In the genomic region with DNA sequence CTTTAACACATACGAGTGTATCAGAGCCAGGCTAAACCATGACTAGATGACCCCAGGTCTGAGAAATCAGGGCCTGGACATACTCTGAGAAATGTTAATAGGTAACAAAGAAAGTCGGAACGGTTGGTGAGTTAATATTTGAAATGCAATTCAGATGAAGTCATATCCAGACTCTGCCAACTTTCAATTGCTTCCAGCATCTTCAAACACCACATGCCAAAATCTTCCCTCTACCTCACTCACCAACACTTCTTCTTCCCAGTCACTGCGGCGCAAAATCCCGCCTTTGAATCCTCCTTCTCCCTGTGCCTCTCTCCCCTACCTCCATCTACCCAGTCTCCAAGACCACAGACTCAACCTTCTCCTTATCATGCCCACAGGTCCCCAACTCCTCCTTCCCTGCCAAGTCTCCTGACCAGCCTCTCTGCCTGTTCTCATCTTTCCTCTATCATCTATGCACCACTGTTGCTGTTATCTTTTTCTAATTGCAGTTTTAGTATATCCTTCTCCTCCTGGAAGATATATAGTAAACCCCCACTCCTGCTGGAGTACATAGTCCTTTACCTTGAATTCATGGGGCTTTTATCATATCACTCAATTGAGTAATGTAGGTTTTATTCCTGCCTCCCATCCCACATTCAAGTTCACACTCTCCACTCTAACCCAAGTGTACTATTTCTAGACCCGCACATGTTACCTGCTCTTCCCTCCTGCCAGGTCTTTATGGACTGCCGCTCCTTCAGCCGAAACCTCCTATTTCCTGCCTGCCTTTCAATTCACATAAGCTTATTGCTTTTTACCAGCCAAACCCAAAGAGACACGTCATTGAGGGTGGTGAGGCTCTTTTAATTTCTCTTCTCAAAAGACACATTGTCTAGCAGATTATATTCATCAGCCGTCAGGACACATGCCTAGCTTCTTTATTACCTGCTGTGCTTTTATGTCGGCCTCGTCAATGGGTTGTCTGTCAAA, we compare ENCODE assay signal across 12 cellular contexts. TPM values are rescaled to one million over a fixed set of nuclear protein-coding genes. Genes with fewer than 3 reads are reported as not detected.
DNase-seq lines count a peak whose midpoint lies in the region; ATAC-seq, FAIRE-seq and TF ChIP-seq lines count a peak whose summit lies in the region.
"Had no signal": no experiment of that assay in that cellular context is flagged by ENCODE, and none has a peak within 500 bp of the region (broad histone marks: within the 10 kb centered on the region; RNA-seq: fewer than 3 reads in every experiment).

No MANE protein-coding gene starts in this region.

- H3K79me2 ChIP-seq in astrocyte (ENCODE audit: insufficient read depth, low read length) (no peaks in the 10 kb centered on the region), keratinocyte (ENCODE audit: control insufficient read depth, insufficient read depth, low read length) (no peaks in the 10 kb centered on the region)

- no peak overlapping the region for H3K27ac ChIP-seq in astrocyte (ENCODE audit: low read depth, low read length)
- no peak overlapping the region for H3K27ac ChIP-seq in keratinocyte (ENCODE audit: control insufficient read depth, insufficient read depth, low read length)
- H3K27ac ChIP-seq in stomach = no peak overlapping the region

- H3K4me3 ChIP-seq in astrocyte (ENCODE audit: insufficient read depth, low read depth, low read length) (no peak overlapping the region), keratinocyte (ENCODE audit: control insufficient read depth in 2 of 3, extremely low read depth in 1 of 3, insufficient read depth in 2 of 3, low read depth in 1 of 3, low read length in 3 of 3) (no peak overlapping the region), stomach (no peak overlapping the region)

- no peak overlapping the region for H3K4me3 Mint-ChIP-seq in astrocyte (ENCODE audit: unreplicated experiment)

- dilution Hi-C loops in keratinocyte (cut with MboI; ENCODE audit: extremely low pct_ligation_motif_present, low sequenced_read_pairs) = no loop called here

- H3K9me3 ChIP-seq in astrocyte (ENCODE audit: insufficient read depth, low read depth, low read length) (no peaks in the 10 kb centered on the region), keratinocyte (ENCODE audit: control insufficient read depth, low read depth, low read length) (no peaks in the 10 kb centered on the region), stomach (no peaks in the 10 kb centered on the region)

- no peak for TF ChIP-seq EP300 in stomach (IDR thresholded peaks at IDR 0.05)

- peaks cover 13% of the 10 kb centered on the region for H3K4me1 ChIP-seq in astrocyte (ENCODE audit: insufficient read depth, low read length)
- H3K4me1 ChIP-seq in keratinocyte (ENCODE audit: control insufficient read depth, extremely low read depth, insufficient read depth, low read length) = no peaks in the 10 kb centered on the region
- peaks cover 0 to 9% (median 0%) of the 10 kb centered on the region in 4 donors for H3K4me1 ChIP-seq in stomach

- peaks cover 2% of the 10 kb centered on the region for H3K9me3 Mint-ChIP-seq in astrocyte (ENCODE audit: unreplicated experiment)

- FAIRE-seq in astrocyte (lab: Jason Lieb, UNC) (peak; percentile 93), keratinocyte (lab: Jason Lieb, UNC) (peak; percentile 68)

- peaks cover 12% of the 10 kb centered on the region for H3K27me3 Mint-ChIP-seq in astrocyte (ENCODE audit: low read depth, unreplicated experiment)

- intact Hi-C loops in stomach (cut with DNase I; ENCODE audit: low total_unique reads) = no loop called here

- no peak overlapping the region for H2AFZ ChIP-seq in astrocyte (ENCODE audit: low read depth, low read length)
- H2AFZ ChIP-seq in keratinocyte (ENCODE audit: control insufficient read depth, low read length) = no peak overlapping the region

- TF ChIP-seq POLR2A in stomach (IDR thresholded peaks at IDR 0.05) = no peak

- H3K27ac Mint-ChIP-seq in astrocyte (ENCODE audit: unreplicated experiment) = peak overlapping the region; percentile 13

- peaks cover 4% of the 10 kb centered on the region for H3K4me1 Mint-ChIP-seq in astrocyte (ENCODE audit: low read depth, unreplicated experiment)

- no peaks in the 10 kb centered on the region for H3K36me3 Mint-ChIP-seq in astrocyte (ENCODE audit: low read depth, unreplicated experiment)

- H3K4me2 ChIP-seq in astrocyte (ENCODE audit: low read length) (peak overlapping the region; percentile 49), keratinocyte (ENCODE audit: control insufficient read depth, extremely low read depth, insufficient read depth, low read depth, low read length) (peak overlapping the region; percentile 6)

- H3K9me1 ChIP-seq in keratinocyte (ENCODE audit: control insufficient read depth, extremely low read depth, insufficient read depth, low read length) = no peaks in the 10 kb centered on the region

- DNase-seq in A172 (ENCODE audit: low spot score) (peak; percentile 89), HS-5 (ENCODE audit: low read depth) (peak; percentile 79), astrocyte (ENCODE audit: low read depth) (peak; percentile 85), keratinocyte (ENCODE audit: low read depth, low spot score) (no peak), stomach (no peak)
- DNase-seq in stimulated activated CD4-positive, alpha-beta T cell treated with anti-CD3 and anti-CD28 coated beads, Interleukin-4, amount 100 ng/mL, for 24 hours = no peak
- no peak for DNase-seq in activated CD8-positive, alpha-beta memory T cell treated with anti-CD3 and anti-CD28 coated beads for 24 hours
- DNase-seq: activated CD4-positive, alpha-beta T cell treated with anti-CD3 and anti-CD28 coated beads for 48 hours; mesendoderm; NCI-H2029 treated with DMSO at 0.1 percent for 48 hours had no signal

- H3K36me3 ChIP-seq in astrocyte (ENCODE audit: insufficient read depth, low read length) = no peaks in the 10 kb centered on the region
- no peaks in the 10 kb centered on the region for H3K36me3 ChIP-seq in keratinocyte (ENCODE audit: control insufficient read depth in 2 of 2, extremely low read depth in 1 of 2, insufficient read depth in 2 of 2, low read length in 2 of 2)
- H3K36me3 ChIP-seq in stomach = no peaks in the 10 kb centered on the region

- ATAC-seq in HG03469 (IDR thresholded peaks at IDR 0.05; ENCODE audit: unreplicated experiment) = no peak
- ATAC-seq: esophagus mucosa had no signal

- TF ChIP-seq CTCF in astrocyte (IDR thresholded peaks at IDR 0.05; ENCODE audit: insufficient read depth, low read depth, low read length) = no peak
- TF ChIP-seq CTCF in keratinocyte (optimal IDR thresholded peaks at IDR 0.05 in 1 of 3, IDR thresholded peaks at IDR 0.05 in 1 of 3, conservative IDR thresholded peaks at IDR 0.05 in 1 of 3; ENCODE audit: extremely low read depth in 1 of 3, insufficient read depth in 2 of 3, low read length in 3 of 3) = no peak
- no peak for TF ChIP-seq CTCF in stomach (IDR thresholded peaks at IDR 0.05)

- H3K27me3 ChIP-seq in astrocyte (ENCODE audit: insufficient read depth, low read length) (no peaks in the 10 kb centered on the region), keratinocyte (ENCODE audit: control insufficient read depth, extremely low read depth, insufficient read depth, low read length) (no peaks in the 10 kb centered on the region), stomach (peaks cover 0 to 3% (median 0%) of the 10 kb centered on the region in 3 donors)

- H3K9ac ChIP-seq in astrocyte (ENCODE audit: low read length) (no peak overlapping the region), keratinocyte (ENCODE audit: control insufficient read depth, extremely low read depth, insufficient read depth, low read length) (no peak overlapping the region)

- no peaks in the 10 kb centered on the region for H4K20me1 ChIP-seq in astrocyte (ENCODE audit: insufficient read depth, low read length)
- no peaks in the 10 kb centered on the region for H4K20me1 ChIP-seq in keratinocyte (ENCODE audit: control insufficient read depth, extremely low read depth, insufficient read depth, low read length)

- WGBS in stomach, 5 donors = 63 to 73% (median 71%) methylated on average over 13 of the region's 13 CpGs

RNA-seq across cellular contexts. Expression of a gene that starts 41.5 kb away (rescaled TPM):
- 24.5 and 28.8 TPM in 2 replicates for total RNA-seq in A172 (2014; rRNA removed; shearing (Covaris generic))
- 15.5 and 19.2 TPM in 2 replicates for total RNA-seq in astrocyte
- polyA plus RNA-seq in keratinocyte = 3.8 to 5.8 TPM (median 5.7 TPM) in 3 replicates
- polyA plus RNA-seq in keratinocyte (2011; ENCODE audit: low read depth) = 2.1 TPM
- polyA plus RNA-seq in keratinocyte (2011; cell fraction: cytosol; rRNA removed) = 3.0 and 3.2 TPM in 2 replicates
- polyA plus RNA-seq in keratinocyte (2011; cell fraction: nucleus; rRNA removed) = 6.5 and 7.1 TPM in 2 replicates
- polyA plus RNA-seq in keratinocyte (2012; ENCODE audit: low replicate concordance) = 2.6 and 4.2 TPM in 2 replicates
- polyA minus RNA-seq in keratinocyte = 5.0 to 6.1 TPM (median 5.6 TPM) in 3 replicates
- 5.6 TPM for polyA minus RNA-seq in keratinocyte (2011; cell fraction: cytosol; rRNA and poly(A)+ RNA removed)
- 3.3 and 4.2 TPM in 2 replicates for polyA minus RNA-seq in keratinocyte (2011; cell fraction: nucleus; rRNA and poly(A)+ RNA removed)
- total RNA-seq in stomach = 10 to 100 TPM; 14.6 to 27.2 (median 18.7) TPM
- polyA plus RNA-seq in stomach = 1 to 10 TPM; 5.7 to 7.4 (median 7.2) TPM

Comparison
In these comparisons a context has a peak if more than half of its experiments do, and no peak if none do; other contexts are left out.
1. DNase-seq: peak in A172 (single experiment), HS-5 (single experiment) and astrocyte (single experiment); none in keratinocyte (single experiment), stimulated activated CD4-positive, alpha-beta T cell treated with anti-CD3 and anti-CD28 coated beads, Interleukin-4, amount 100 ng/mL, for 24 hours (single experiment), stomach (single experiment) and activated CD8-positive, alpha-beta memory T cell treated with anti-CD3 and anti-CD28 coated beads for 24 hours (single experiment).